8 cellular contexts compared by ENCODE assay signal in genomic region chr1:156627313-156627880, GRCh38.
DNase-seq lines count a peak whose midpoint lies in the region; FAIRE-seq and TF ChIP-seq lines count a peak whose summit lies in the region.

No MANE protein-coding gene starts in this region.

- FAIRE-seq in TTC549 (lab: Jason Lieb, UNC): peak; percentile 88

- H3K36me3 ChIP-seq in DOHH2 (ENCODE audit: control insufficient read depth, low read length): no peaks in the 10 kb centered on the region

- H3K4me1 ChIP-seq in DOHH2 (ENCODE audit: control insufficient read depth, low read length): peaks cover 61% of the 10 kb centered on the region

- peak overlapping the region; percentile 64 for H3K4me2 ChIP-seq in DOHH2 (ENCODE audit: low read length)

- peak overlapping the region; percentile 54 for H3K27ac ChIP-seq in DOHH2 (ENCODE audit: low read depth, low read length)

- H3K9me3 ChIP-seq in DOHH2 (ENCODE audit: control insufficient read depth, insufficient read depth, low read length): no peaks in the 10 kb centered on the region

- H3F3A ChIP-seq in DOHH2 (ENCODE audit: control insufficient read depth, insufficient read depth): peaks cover 14% of the 10 kb centered on the region

- H4K20me1 ChIP-seq in DOHH2 (ENCODE audit: control insufficient read depth, insufficient read depth, low read depth, low read length): no peaks in the 10 kb centered on the region

- H3K4me3 ChIP-seq in DOHH2 (ENCODE audit: low read length): peak overlapping the region; percentile 44

- H3K9me2 ChIP-seq in DOHH2 (replicated peaks; ENCODE audit: control insufficient read depth, low read length): no peaks in the 10 kb centered on the region

- H3K79me2 ChIP-seq in DOHH2 (ENCODE audit: control insufficient read depth, low read length): no peaks in the 10 kb centered on the region

- peaks cover 29% of the 10 kb centered on the region for H3K27me3 ChIP-seq in DOHH2 (ENCODE audit: control insufficient read depth, low read length)

- peak; percentile 93 for TF ChIP-seq CTCF in DOHH2 (IDR thresholded peaks at IDR 0.05; ENCODE audit: low read depth, low read length, poor library complexity, severe bottlenecking)

- DNase-seq in 8988T: peak; percentile 43
- DNase-seq in NCI-H1105 treated with DMSO at 0.1 percent for 48 hours (lab: John Stamatoyannopoulos, UW): peak; percentile 65
- peak; percentile 62 for DNase-seq in fibroblast of peridontal ligament (ENCODE audit: extremely low read depth)
- peak; percentile 44 for DNase-seq in stimulated activated CD4-positive, alpha-beta T cell treated with anti-CD3 and anti-CD28 coated beads, Interleukin-4, amount 100 ng/mL, for 24 hours
- DNase-seq in activated CD4-positive, CD25-positive, alpha-beta regulatory T cell treated with anti-CD3 and anti-CD28 coated beads, Interleukin-2, amount 50 U/mL, for 72 hours: no peak
- DNase-seq in putamen (ENCODE audit: low spot score): no peak

Comparison
In these comparisons a context has a peak if more than half of its experiments do, and no peak if none do; other contexts are left out.
1. DNase-seq: peak in 8988T (single experiment), NCI-H1105 treated with DMSO at 0.1 percent for 48 hours (single experiment), fibroblast of peridontal ligament (single experiment) and stimulated activated CD4-positive, alpha-beta T cell treated with anti-CD3 and anti-CD28 coated beads, Interleukin-4, amount 100 ng/mL, for 24 hours (single experiment); none in activated CD4-positive, CD25-positive, alpha-beta regulatory T cell treated with anti-CD3 and anti-CD28 coated beads, Interleukin-2, amount 50 U/mL, for 72 hours (single experiment) and putamen (single experiment).